ENCODE assay signal across 2 cellular contexts in the genomic region with DNA sequence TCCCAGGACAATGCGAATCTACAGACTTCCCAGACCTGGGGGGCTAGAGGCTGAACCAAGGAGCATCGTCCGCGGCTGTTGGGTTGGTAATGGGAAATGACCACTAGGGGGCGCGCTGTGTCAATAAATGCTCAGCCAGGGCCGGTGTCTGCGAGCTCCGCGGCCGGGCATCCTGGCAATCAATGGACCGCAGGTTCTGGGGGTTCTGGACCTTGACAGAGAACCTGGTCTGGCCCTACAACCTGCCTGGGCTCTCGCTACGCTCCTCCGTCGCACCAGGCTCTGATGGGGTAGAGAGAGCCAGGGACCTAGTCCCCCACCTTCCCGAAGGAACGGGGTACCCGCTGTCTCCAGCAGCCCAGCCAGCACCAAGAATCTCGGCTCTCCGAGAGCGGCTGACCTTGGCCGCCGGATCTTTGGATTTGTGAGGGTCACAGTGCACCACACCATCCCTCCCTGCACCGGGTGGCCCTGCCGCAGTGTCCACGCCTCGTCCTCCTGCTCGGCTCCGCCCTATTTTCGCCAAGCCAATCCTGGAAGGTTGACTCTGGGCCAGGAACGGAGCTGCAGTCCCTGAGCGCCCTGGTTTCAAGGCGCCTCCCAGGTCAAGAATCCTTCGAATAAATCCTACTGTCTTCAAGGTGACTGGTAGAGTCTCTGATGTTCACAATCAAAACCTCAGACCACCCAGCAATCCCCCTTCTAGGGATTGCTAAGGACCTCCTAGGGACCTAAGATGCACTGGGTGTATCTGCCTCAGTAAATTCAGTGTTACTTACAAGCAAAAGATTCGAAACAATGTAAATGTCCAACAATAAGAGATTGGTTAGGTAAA.
TF ChIP-seq lines count a peak whose summit lies in the region.

No MANE protein-coding gene starts in this region.

TF ChIP-seq in IMR-90, 13 proteins besides CTCF, POLR2A, EP300 and RAD21:
- TF ChIP-seq SMC3 (IDR thresholded peaks at IDR 0.05; ENCODE audit: low read depth, low read length) (peak; percentile 82), CHD1 (IDR thresholded peaks at IDR 0.05; ENCODE audit: low read depth, low read length) (no peak)

TF ChIP-seq in neural cell, 6 proteins besides CTCF, POLR2A, EP300 and RAD21:
- TF ChIP-seq MXI1 (conservative IDR thresholded peaks at IDR 0.05; ENCODE audit: poor library complexity, severe bottlenecking) = peak; percentile 35
- peak; percentile 91 for TF ChIP-seq SMC3 (conservative IDR thresholded peaks at IDR 0.05; ENCODE audit: poor library complexity)
- no peak for TF ChIP-seq REST (IDR thresholded peaks at IDR 0.05; ENCODE audit: borderline replicate concordance)
